1 cellular context compared by ENCODE assay signal in the genomic region with DNA sequence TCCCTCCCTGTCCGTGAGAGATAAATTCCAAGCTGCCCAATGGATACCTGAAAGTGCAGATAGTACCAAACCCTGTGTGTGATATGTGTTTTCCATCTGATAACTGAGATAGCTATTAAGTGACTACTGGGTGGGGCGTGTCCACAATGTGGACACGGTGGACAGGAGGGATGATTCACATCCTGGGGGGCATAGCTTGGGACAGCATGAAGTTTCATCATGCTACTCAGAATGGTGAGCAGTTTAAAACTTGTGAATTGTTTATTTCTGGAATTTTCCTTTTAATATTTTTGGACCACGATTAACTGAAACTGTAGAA.
TF ChIP-seq lines count a peak whose summit lies in the region.

No MANE protein-coding gene starts in this region.

TF ChIP-seq in GM23338, 12 proteins besides CTCF, POLR2A, EP300 and RAD21 (continued from another document):
- TF ChIP-seq, protein P1, sequence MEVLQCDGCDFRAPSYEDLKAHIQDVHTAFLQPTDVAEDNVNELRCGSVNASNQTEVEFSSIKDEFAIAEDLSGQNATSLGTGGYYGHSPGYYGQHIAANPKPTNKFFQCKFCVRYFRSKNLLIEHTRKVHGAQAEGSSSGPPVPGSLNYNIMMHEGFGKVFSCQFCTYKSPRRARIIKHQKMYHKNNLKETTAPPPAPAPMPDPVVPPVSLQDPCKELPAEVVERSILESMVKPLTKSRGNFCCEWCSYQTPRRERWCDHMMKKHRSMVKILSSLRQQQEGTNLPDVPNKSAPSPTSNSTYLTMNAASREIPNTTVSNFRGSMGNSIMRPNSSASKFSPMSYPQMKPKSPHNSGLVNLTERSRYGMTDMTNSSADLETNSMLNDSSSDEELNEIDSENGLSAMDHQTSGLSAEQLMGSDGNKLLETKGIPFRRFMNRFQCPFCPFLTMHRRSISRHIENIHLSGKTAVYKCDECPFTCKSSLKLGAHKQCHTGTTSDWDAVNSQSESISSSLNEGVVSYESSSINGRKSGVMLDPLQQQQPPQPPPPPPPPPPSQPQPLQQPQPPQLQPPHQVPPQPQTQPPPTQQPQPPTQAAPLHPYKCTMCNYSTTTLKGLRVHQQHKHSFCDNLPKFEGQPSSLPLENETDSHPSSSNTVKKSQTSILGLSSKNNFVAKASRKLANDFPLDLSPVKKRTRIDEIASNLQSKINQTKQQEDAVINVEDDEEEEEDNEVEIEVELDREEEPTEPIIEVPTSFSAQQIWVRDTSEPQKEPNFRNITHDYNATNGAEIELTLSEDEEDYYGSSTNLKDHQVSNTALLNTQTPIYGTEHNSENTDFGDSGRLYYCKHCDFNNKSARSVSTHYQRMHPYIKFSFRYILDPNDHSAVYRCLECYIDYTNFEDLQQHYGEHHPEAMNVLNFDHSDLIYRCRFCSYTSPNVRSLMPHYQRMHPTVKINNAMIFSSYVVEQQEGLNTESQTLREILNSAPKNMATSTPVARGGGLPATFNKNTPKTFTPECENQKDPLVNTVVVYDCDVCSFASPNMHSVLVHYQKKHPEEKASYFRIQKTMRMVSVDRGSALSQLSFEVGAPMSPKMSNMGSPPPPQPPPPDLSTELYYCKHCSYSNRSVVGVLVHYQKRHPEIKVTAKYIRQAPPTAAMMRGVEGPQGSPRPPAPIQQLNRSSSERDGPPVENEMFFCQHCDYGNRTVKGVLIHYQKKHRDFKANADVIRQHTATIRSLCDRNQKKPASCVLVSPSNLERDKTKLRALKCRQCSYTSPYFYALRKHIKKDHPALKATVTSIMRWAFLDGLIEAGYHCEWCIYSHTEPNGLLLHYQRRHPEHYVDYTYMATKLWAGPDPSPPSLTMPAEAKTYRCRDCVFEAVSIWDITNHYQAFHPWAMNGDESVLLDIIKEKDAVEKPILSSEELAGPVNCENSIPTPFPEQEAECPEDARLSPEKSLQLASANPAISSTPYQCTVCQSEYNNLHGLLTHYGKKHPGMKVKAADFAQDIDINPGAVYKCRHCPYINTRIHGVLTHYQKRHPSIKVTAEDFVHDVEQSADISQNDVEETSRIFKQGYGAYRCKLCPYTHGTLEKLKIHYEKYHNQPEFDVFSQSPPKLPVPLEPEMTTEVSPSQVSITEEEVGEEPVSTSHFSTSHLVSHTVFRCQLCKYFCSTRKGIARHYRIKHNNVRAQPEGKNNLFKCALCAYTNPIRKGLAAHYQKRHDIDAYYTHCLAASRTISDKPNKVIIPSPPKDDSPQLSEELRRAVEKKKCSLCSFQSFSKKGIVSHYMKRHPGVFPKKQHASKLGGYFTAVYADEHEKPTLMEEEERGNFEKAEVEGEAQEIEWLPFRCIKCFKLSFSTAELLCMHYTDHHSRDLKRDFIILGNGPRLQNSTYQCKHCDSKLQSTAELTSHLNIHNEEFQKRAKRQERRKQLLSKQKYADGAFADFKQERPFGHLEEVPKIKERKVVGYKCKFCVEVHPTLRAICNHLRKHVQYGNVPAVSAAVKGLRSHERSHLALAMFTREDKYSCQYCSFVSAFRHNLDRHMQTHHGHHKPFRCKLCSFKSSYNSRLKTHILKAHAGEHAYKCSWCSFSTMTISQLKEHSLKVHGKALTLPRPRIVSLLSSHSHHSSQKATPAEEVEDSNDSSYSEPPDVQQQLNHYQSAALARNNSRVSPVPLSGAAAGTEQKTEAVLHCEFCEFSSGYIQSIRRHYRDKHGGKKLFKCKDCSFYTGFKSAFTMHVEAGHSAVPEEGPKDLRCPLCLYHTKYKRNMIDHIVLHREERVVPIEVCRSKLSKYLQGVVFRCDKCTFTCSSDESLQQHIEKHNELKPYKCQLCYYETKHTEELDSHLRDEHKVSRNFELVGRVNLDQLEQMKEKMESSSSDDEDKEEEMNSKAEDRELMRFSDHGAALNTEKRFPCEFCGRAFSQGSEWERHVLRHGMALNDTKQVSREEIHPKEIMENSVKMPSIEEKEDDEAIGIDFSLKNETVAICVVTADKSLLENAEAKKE (CRISPR knock-in tag; IDR thresholded peaks at IDR 0.05): no peak
- TF ChIP-seq STAT1 (IDR thresholded peaks at IDR 0.05; ENCODE audit: unreplicated experiment) (no peak), POLR2AphosphoS5 (IDR thresholded peaks at IDR 0.05; ENCODE audit: low read depth) (no peak), NANOG (IDR thresholded peaks at IDR 0.05; ENCODE audit: borderline replicate concordance) (no peak), ZNF331 (CRISPR knock-in tag; IDR thresholded peaks at IDR 0.05; ENCODE audit: low read depth) (no peak), REST (IDR thresholded peaks at IDR 0.05; ENCODE audit: unreplicated experiment) (no peak)
